In genomic region chr3:102664126-102664525, GRCh38 we compare ENCODE assay signal across 28 cellular contexts.
A peak's percentile ranks its signal among the peaks of the same experiment; 100 is the strongest.
DNase-seq lines count a peak whose midpoint lies in the region; ATAC-seq, FAIRE-seq and TF ChIP-seq lines count a peak whose summit lies in the region.
"Had no signal": no experiment of that assay in that cellular context is flagged by ENCODE, and none has a peak within 500 bp of the region (broad histone marks: within the 10 kb centered on the region; RNA-seq: fewer than 3 reads in every experiment).

No MANE protein-coding gene starts in this region.

- H3K4me3 Mint-ChIP-seq in mesothelial cell of epicardium: no peak overlapping the region
- H3K4me3 Mint-ChIP-seq: CD14-positive monocyte; CD4-positive, alpha-beta memory T cell; CD4-positive, CD25-positive, alpha-beta regulatory T cell; CD8-positive, alpha-beta memory T cell had no signal

- no peaks in the 10 kb centered on the region for H3K4me1 Mint-ChIP-seq in mesothelial cell of epicardium
- H3K4me1 Mint-ChIP-seq: CD14-positive monocyte; CD4-positive, alpha-beta memory T cell; CD4-positive, CD25-positive, alpha-beta regulatory T cell; CD8-positive, alpha-beta memory T cell had no signal

- H2AFZ ChIP-seq in H1 (ENCODE audit: low read length): no peak overlapping the region

- no peak overlapping the region for H4K5ac ChIP-seq in H1 (ENCODE audit: insufficient read length, low read depth, low read length)

- TF ChIP-seq RAD21 in H1 (IDR thresholded peaks at IDR 0.05 in 1 of 2, conservative IDR thresholded peaks at IDR 0.05 in 1 of 2; ENCODE audit: low read depth in 2 of 2, low read length in 2 of 2): no peak

- no peaks in the 10 kb centered on the region for H3K79me1 ChIP-seq in H1 (ENCODE audit: low read depth, low read length)

- no peak overlapping the region for H2BK20ac ChIP-seq in H1 (ENCODE audit: low read length)

- no peak overlapping the region for H2BK12ac ChIP-seq in H1 (ENCODE audit: low read depth, low read length)

- H3K4me3 ChIP-seq in RWPE2 (ENCODE audit: severe bottlenecking) (no peak overlapping the region), H1 (ENCODE audit: extremely low read depth in 1 of 4, insufficient read depth in 2 of 4, low read depth in 3 of 4, low read length in 4 of 4) (no peak overlapping the region), lower lobe of right lung (no peak overlapping the region), ascending aorta (no peak overlapping the region)
- H3K4me3 ChIP-seq: A549, BLaER1 had no signal

- no peak overlapping the region for H4K91ac ChIP-seq in H1 (replicated peaks; ENCODE audit: insufficient read length, low read length)

- H3K14ac ChIP-seq in H1 (ENCODE audit: insufficient read length): no peak overlapping the region

- H2BK15ac ChIP-seq in H1 (ENCODE audit: low read length): no peak overlapping the region

- no peak overlapping the region for H3K18ac ChIP-seq in H1 (ENCODE audit: extremely low read depth, low read length)

- intact Hi-C loops in Right ventricle myocardium inferior (cut with DNase I) (no loop called here), left ventricle myocardium superior (cut with micrococcal nuclease) (no loop called here), lower lobe of right lung (cut with DNase I) (no loop called here), ascending aorta (cut with DNase I) (no loop called here)

- H3K27me3 ChIP-seq in RWPE2 (ENCODE audit: insufficient read depth, poor library complexity, severe bottlenecking): peaks cover 8% of the 10 kb centered on the region
- H3K27me3 ChIP-seq in H1 (replicated peaks in 1 of 4; ENCODE audit: control insufficient read depth in 3 of 4, extremely low read depth in 1 of 4, insufficient read depth in 3 of 4, low read length in 3 of 4): no peaks in the 10 kb centered on the region
- no peaks in the 10 kb centered on the region for H3K27me3 ChIP-seq in lower lobe of right lung (ENCODE audit: low read depth)
- no peaks in the 10 kb centered on the region for H3K27me3 ChIP-seq in ascending aorta
- H3K27me3 ChIP-seq: BE2C, BLaER1 had no signal

- WGBS in H1 (ENCODE audit: extremely low coverage in 1 of 2, insufficient coverage in 1 of 2, insufficient read length in 1 of 2, insufficient replicate concordance in 2 of 2, low coverage in 1 of 2, low lambda C conversion rate in 2 of 2, missing lambda C conversion rate in 1 of 2), 2 experiments: 96% methylated on average over 6 of the region's 6 CpGs; no CpG with 5 or more reads in 1 of the 2 experiments

- H3K9me3 ChIP-seq in RWPE2 (ENCODE audit: severe bottlenecking) (no peaks in the 10 kb centered on the region), H1 (ENCODE audit: insufficient read depth in 2 of 2, low read depth in 1 of 2, low read length in 1 of 2) (no peaks in the 10 kb centered on the region), lower lobe of right lung (no peaks in the 10 kb centered on the region), ascending aorta (no peaks in the 10 kb centered on the region)
- H3K9me3 ChIP-seq: A549, BE2C, BLaER1 had no signal

- in situ Hi-C loops in G401 (cut with HindIII; ENCODE audit: low sequenced_read_pairs): no loop called here

- H3K9me3 Mint-ChIP-seq in mesothelial cell of epicardium: no peaks in the 10 kb centered on the region
- H3K9me3 Mint-ChIP-seq: CD14-positive monocyte; CD4-positive, alpha-beta memory T cell; CD4-positive, CD25-positive, alpha-beta regulatory T cell had no signal

- H2BK120ac ChIP-seq in H1 (replicated peaks; ENCODE audit: low read depth, low read length): no peak overlapping the region

- no peak for TF ChIP-seq EP300 in H1 (IDR thresholded peaks at IDR 0.05; ENCODE audit: borderline replicate concordance in 1 of 2, low read depth in 2 of 2, low read length in 2 of 2)

- H3K27ac ChIP-seq in RWPE2 (ENCODE audit: poor library complexity, severe bottlenecking): no peak overlapping the region
- no peak overlapping the region for H3K27ac ChIP-seq in H1 (ENCODE audit: low read depth, low read length)
- no peak overlapping the region for H3K27ac ChIP-seq in lower lobe of right lung
- H3K27ac ChIP-seq in ascending aorta: no peak overlapping the region
- H3K27ac ChIP-seq: 22Rv1, A549, BLaER1 had no signal

- FAIRE-seq in H1 (lab: Jason Lieb, UNC): no peak
- FAIRE-seq: A549, G401.6, GM12891, GM19239 had no signal

- POLR2A ChIA-PET in H1 (lab: Charles Lee; ENCODE audit: partially characterized antibody): no interaction called here

- H3K9ac ChIP-seq in H1 (replicated peaks in 1 of 4; ENCODE audit: extremely low read depth in 1 of 4, low read depth in 3 of 4, low read length in 3 of 4): no peak overlapping the region
- H3K9ac ChIP-seq: BLaER1 had no signal

- no peak overlapping the region for H2AK5ac ChIP-seq in H1 (ENCODE audit: low read depth, low read length)

- TF ChIP-seq CTCF in RWPE2 (IDR thresholded peaks at IDR 0.05; ENCODE audit: poor library complexity, severe bottlenecking) (no peak), H1 (IDR thresholded peaks at IDR 0.05; ENCODE audit: control extremely low read depth in 1 of 3, insufficient read depth in 1 of 3, low read depth in 1 of 3, low read length in 3 of 3) (no peak), lower lobe of right lung (IDR thresholded peaks at IDR 0.05) (no peak), ascending aorta (IDR thresholded peaks at IDR 0.05) (no peak), mesothelial cell of epicardium (IDR thresholded peaks at IDR 0.05; ENCODE audit: unreplicated experiment) (no peak)

- CTCF ChIA-PET in H1 (lab: Charles Lee; ENCODE audit: partially characterized antibody): interaction anchor here (2.4 kb wide), 1 partner anchor 9 kb away, joined by 11 read pairs; no protein-coding TSS in a partner anchor

- peak; percentile 34 for DNase-seq in Right ventricle myocardium inferior (ENCODE audit: missing footprints)
- no peak for DNase-seq in left ventricle myocardium superior
- DNase-seq in RWPE2 (ENCODE audit: low spot score): peak; percentile 23
- no peak for DNase-seq in H1 (ENCODE audit: low read depth in 1 of 2, low spot score in 2 of 2)
- DNase-seq in lower lobe of right lung: peak; percentile 29
- DNase-seq in ascending aorta (ENCODE audit: low spot score in 2 of 2): no peak
- DNase-seq in mesothelial cell of epicardium (ENCODE audit: low spot score in 2 of 2, unreplicated experiment in 2 of 2): no peak
- no peak for DNase-seq in G401 (ENCODE audit: low spot score)
- DNase-seq: BE2C; C1 segment of cervical spinal cord; CD4-positive, alpha-beta memory T cell; CD4-positive, CD25-positive, alpha-beta regulatory T cell; CD8-positive, alpha-beta memory T cell; COR-L47; DMS 273 treated with DMSO at 0.1 percent for 48 hours; DMS153; DMS53; DMS79; DND-41; EL; GF-D8 had no signal

- H3K23me2 ChIP-seq in H1 (ENCODE audit: low read depth, low read length): no peaks in the 10 kb centered on the region

- ATAC-seq in Right ventricle myocardium inferior (no peak), left ventricle myocardium superior (no peak), RWPE2 (ENCODE audit: low read depth) (no peak), lower lobe of right lung (no peak)
- ATAC-seq: A549 had no signal

- H3K27ac Mint-ChIP-seq in mesothelial cell of epicardium: no peak overlapping the region
- H3K27ac Mint-ChIP-seq: CD14-positive monocyte; CD4-positive, alpha-beta memory T cell; CD4-positive, CD25-positive, alpha-beta regulatory T cell; CD8-positive, alpha-beta memory T cell had no signal

- peak overlapping the region; percentile 15; the same call in 1 of the 2 replicates for H4K8ac ChIP-seq in H1 (ENCODE audit: extremely low read depth, insufficient read depth, low read length)

- H3K4me2 ChIP-seq in H1 (ENCODE audit: insufficient read depth in 1 of 2, low read depth in 2 of 2, low read length in 2 of 2): no peak overlapping the region
- H3K4me2 ChIP-seq: A549, BLaER1 had no signal

- H3K36me3 ChIP-seq in RWPE2 (ENCODE audit: low read depth) (no peaks in the 10 kb centered on the region), H1 (ENCODE audit: control insufficient read depth in 2 of 4, insufficient read depth in 4 of 4, low read length in 3 of 4) (no peaks in the 10 kb centered on the region), lower lobe of right lung (no peaks in the 10 kb centered on the region), ascending aorta (no peaks in the 10 kb centered on the region)
- H3K36me3 ChIP-seq: BE2C, BLaER1 had no signal

- peaks cover 39% of the 10 kb centered on the region for H3K27me3 Mint-ChIP-seq in mesothelial cell of epicardium (ENCODE audit: low read depth)
- H3K27me3 Mint-ChIP-seq: CD4-positive, CD25-positive, alpha-beta regulatory T cell had no signal

- no peak overlapping the region for H2BK5ac ChIP-seq in H1 (ENCODE audit: low read depth, low read length)

- H3K79me2 ChIP-seq in H1 (ENCODE audit: control insufficient read depth in 1 of 2, insufficient read depth in 2 of 2, low read length in 2 of 2): no peaks in the 10 kb centered on the region

- no peak overlapping the region for H3K4ac ChIP-seq in H1 (replicated peaks; ENCODE audit: insufficient read length, low read depth, low read length)

- H3K36me3 Mint-ChIP-seq in mesothelial cell of epicardium: no peaks in the 10 kb centered on the region
- H3K36me3 Mint-ChIP-seq: CD14-positive monocyte; CD4-positive, alpha-beta memory T cell; CD4-positive, CD25-positive, alpha-beta regulatory T cell; CD8-positive, alpha-beta memory T cell had no signal

- no peak overlapping the region for H3K23ac ChIP-seq in H1 (ENCODE audit: insufficient read length)

- no peaks in the 10 kb centered on the region for H3K4me1 ChIP-seq in RWPE2 (ENCODE audit: insufficient read depth, poor library complexity, severe bottlenecking)
- H3K4me1 ChIP-seq in H1 (replicated peaks in 1 of 4; ENCODE audit: control insufficient read depth in 3 of 4, insufficient read depth in 4 of 4, low read length in 3 of 4): no peaks in the 10 kb centered on the region
- H3K4me1 ChIP-seq in lower lobe of right lung: no peaks in the 10 kb centered on the region
- no peaks in the 10 kb centered on the region for H3K4me1 ChIP-seq in ascending aorta
- H3K4me1 ChIP-seq: A549, BE2C had no signal

- no peak for TF ChIP-seq POLR2A in H1 (IDR thresholded peaks at IDR 0.05; ENCODE audit: control extremely low read depth in 1 of 2, low read depth in 2 of 2, low read length in 2 of 2)

- no peaks in the 10 kb centered on the region for H4K20me1 ChIP-seq in H1 (replicated peaks in 1 of 2; ENCODE audit: control insufficient read depth in 1 of 2, insufficient read depth in 2 of 2, low read length in 2 of 2)
- H4K20me1 ChIP-seq: BLaER1 had no signal

- no peak overlapping the region for H3K56ac ChIP-seq in H1 (replicated peaks; ENCODE audit: insufficient read length, low read depth, low read length)

TF ChIP-seq in H1, 55 proteins besides CTCF, POLR2A, EP300 and RAD21 (continues in another document):
- TF ChIP-seq KDM5A (IDR thresholded peaks at IDR 0.05; ENCODE audit: low read length) (no peak), CHD2 (IDR thresholded peaks at IDR 0.05; ENCODE audit: low read length) (no peak), RXRA (IDR thresholded peaks at IDR 0.05; ENCODE audit: insufficient read depth, low read depth, low read length) (no peak), BRCA1 (IDR thresholded peaks at IDR 0.05; ENCODE audit: low read depth, low read length) (no peak), ATF3 (IDR thresholded peaks at IDR 0.05; ENCODE audit: insufficient read depth, low read depth, low read length) (no peak)

Comparison
In these comparisons a context has a peak if more than half of its experiments do, and no peak if none do; other contexts are left out.
1. DNase-seq: peak in Right ventricle myocardium inferior (single experiment), RWPE2 (single experiment) and lower lobe of right lung (single experiment); none in left ventricle myocardium superior (single experiment), H1 (0 of 2), ascending aorta (0 of 2), mesothelial cell of epicardium (0 of 2) and G401 (single experiment).